17 cellular contexts compared by ENCODE assay signal in the genomic region with DNA sequence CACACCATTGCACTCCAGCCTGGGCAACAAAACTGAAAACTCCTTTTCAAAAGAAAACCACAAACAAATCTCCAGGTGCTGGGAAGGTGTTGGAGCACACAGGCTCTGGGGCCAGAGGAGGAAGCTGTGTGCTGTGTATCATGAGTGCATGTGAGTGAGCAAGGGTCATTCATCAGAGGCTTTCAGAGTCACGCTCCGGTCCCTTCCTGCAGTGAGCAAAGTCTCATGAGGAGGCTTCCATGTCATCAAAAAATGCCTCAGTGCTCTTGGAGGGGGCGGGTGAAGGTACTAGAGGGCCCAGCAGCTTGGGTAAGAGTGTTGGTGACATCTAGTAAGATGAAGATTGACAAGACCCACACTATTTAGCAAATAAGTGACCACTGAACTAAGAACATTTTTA. TPM values are rescaled to one million over a fixed set of nuclear protein-coding genes. Genes with fewer than 3 reads are reported as not detected.
DNase-seq lines count a peak whose midpoint lies in the region; ATAC-seq and TF ChIP-seq lines count a peak whose summit lies in the region.
"Had no signal": no experiment of that assay in that cellular context is flagged by ENCODE, and none has a peak within 500 bp of the region (broad histone marks: within the 10 kb centered on the region; RNA-seq: fewer than 3 reads in every experiment).

No MANE protein-coding gene starts in this region.

- H3K27me3 Mint-ChIP-seq in chondrocyte (ENCODE audit: low read depth): no peaks in the 10 kb centered on the region

- peaks cover 71 to 94% of the 10 kb centered on the region in 2 donors for H3K4me1 ChIP-seq in gastrocnemius medialis

- intact Hi-C loops in gastrocnemius medialis (cut with DNase I; ENCODE audit: low total_unique reads): loop anchor here (10.0 kb wide), 1 partner anchor 272 kb away; no protein-coding TSS in a partner anchor

- H3K36me3 Mint-ChIP-seq in activated naive CD4-positive, alpha-beta T cell treated with anti-CD3 and anti-CD28 coated beads, Interleukin-2, amount 50 U/mL, for 72 hours: no peaks in the 10 kb centered on the region
- H3K36me3 Mint-ChIP-seq in chondrocyte (ENCODE audit: low read depth): peaks cover 30% of the 10 kb centered on the region

- in situ Hi-C loops in gastrocnemius medialis (cut with MboI; ENCODE audit: low sequenced_read_pairs in 4 of 4): loop anchor here in 2 of 4 donors (10.0 to 25.0 kb wide), 3 partner anchors 106 to 444 kb away; a partner anchor contains a TSS

- H3K27me3 ChIP-seq in gastrocnemius medialis: no peaks in the 10 kb centered on the region

- no peak overlapping the region for H3K4me3 ChIP-seq in gastrocnemius medialis
- H3K4me3 ChIP-seq: A549 had no signal

- no peaks in the 10 kb centered on the region for H3K4me1 Mint-ChIP-seq in chondrocyte (ENCODE audit: low read depth)

- no peak for TF ChIP-seq POLR2A in gastrocnemius medialis (IDR thresholded peaks at IDR 0.05)

- no peak for ATAC-seq in activated naive CD4-positive, alpha-beta T cell treated with anti-CD3 and anti-CD28 coated beads, Interleukin-2, amount 50 U/mL, for 72 hours
- ATAC-seq in gastrocnemius medialis (no peak), HG02610 (IDR thresholded peaks at IDR 0.05; ENCODE audit: unreplicated experiment) (no peak)
- ATAC-seq: A549, HepG2 had no signal

- DNase-seq in activated naive CD4-positive, alpha-beta T cell treated with anti-CD3 and anti-CD28 coated beads, Interleukin-2, amount 50 U/mL, for 72 hours (ENCODE audit: low spot score in 2 of 2): no peak
- DNase-seq in activated naive CD4-positive, alpha-beta T cell treated with Interleukin-2 at 50 U/mL for 16 hours: no peak
- DNase-seq in chondrocyte (ENCODE audit: low spot score) (no peak), gastrocnemius medialis (no peak), GDM1 (lab: John Stamatoyannopoulos, UW) (no peak)
- DNase-seq in stimulated activated CD4-positive, alpha-beta T cell treated with anti-CD3 and anti-CD28 coated beads, Interleukin-2, amount 100 ng/mL, for 24 hours: no peak
- DNase-seq: EL; NCI-H1048; NCI-H1436 treated with DMSO at 0.1 percent for 48 hours; NCI-H2029 treated with DMSO at 0.1 percent for 48 hours; NCI-H2171 treated with DMSO at 0.1 percent for 48 hours; NCI-H446 treated with DMSO at 0.1 percent for 48 hours; NK-92 treated with Interleukin-12 subunit alpha and Interleukin-12 subunit beta, amount 100 ng/mL, for 24 hours had no signal

- H3K27ac Mint-ChIP-seq in activated naive CD4-positive, alpha-beta T cell treated with anti-CD3 and anti-CD28 coated beads, Interleukin-2, amount 50 U/mL, for 72 hours: peak overlapping the region; percentile 4 to 68
- peak overlapping the region; percentile 24 for H3K27ac Mint-ChIP-seq in chondrocyte (ENCODE audit: unreplicated experiment)

- H3K9me3 ChIP-seq in gastrocnemius medialis: no peaks in the 10 kb centered on the region
- H3K9me3 ChIP-seq: A549 had no signal

- H3K36me3 ChIP-seq in gastrocnemius medialis: peaks cover 0 to 44% of the 10 kb centered on the region in 2 donors

- no peaks in the 10 kb centered on the region for H3K9me3 Mint-ChIP-seq in activated naive CD4-positive, alpha-beta T cell treated with anti-CD3 and anti-CD28 coated beads, Interleukin-2, amount 50 U/mL, for 72 hours
- H3K9me3 Mint-ChIP-seq in chondrocyte (ENCODE audit: low read depth): no peaks in the 10 kb centered on the region

- peak overlapping the region; percentile 83 to 95 (median 90) for H3K27ac ChIP-seq in gastrocnemius medialis
- H3K27ac ChIP-seq: C4-2B had no signal

- H3K4me3 Mint-ChIP-seq in chondrocyte (ENCODE audit: unreplicated experiment): no peak overlapping the region

- no peak for TF ChIP-seq CTCF in chondrocyte (IDR thresholded peaks at IDR 0.05)
- TF ChIP-seq CTCF in gastrocnemius medialis (IDR thresholded peaks at IDR 0.05 in 4 of 5, conservative IDR thresholded peaks at IDR 0.05 in 1 of 5): no peak

RNA-seq across cellular contexts. Expression of a gene that starts 48.3 kb away (rescaled TPM):
- 10 to 100 TPM; 19.4 to 61.3 TPM for total RNA-seq in activated naive CD4-positive, alpha-beta T cell treated with anti-CD3 and anti-CD28 coated beads, Interleukin-2, amount 50 U/mL, for 72 hours
- total RNA-seq in chondrocyte (50.7 to 54.7 TPM (median 54.3 TPM) in 3 replicates), gastrocnemius medialis (100 to 1,000 TPM in 1 of 4 donors, 10 to 100 TPM in 3; 48.1 to 108 (median 65.4) TPM)
